Comparison of ENCODE assay signal across 2 cellular contexts in the genomic region with DNA sequence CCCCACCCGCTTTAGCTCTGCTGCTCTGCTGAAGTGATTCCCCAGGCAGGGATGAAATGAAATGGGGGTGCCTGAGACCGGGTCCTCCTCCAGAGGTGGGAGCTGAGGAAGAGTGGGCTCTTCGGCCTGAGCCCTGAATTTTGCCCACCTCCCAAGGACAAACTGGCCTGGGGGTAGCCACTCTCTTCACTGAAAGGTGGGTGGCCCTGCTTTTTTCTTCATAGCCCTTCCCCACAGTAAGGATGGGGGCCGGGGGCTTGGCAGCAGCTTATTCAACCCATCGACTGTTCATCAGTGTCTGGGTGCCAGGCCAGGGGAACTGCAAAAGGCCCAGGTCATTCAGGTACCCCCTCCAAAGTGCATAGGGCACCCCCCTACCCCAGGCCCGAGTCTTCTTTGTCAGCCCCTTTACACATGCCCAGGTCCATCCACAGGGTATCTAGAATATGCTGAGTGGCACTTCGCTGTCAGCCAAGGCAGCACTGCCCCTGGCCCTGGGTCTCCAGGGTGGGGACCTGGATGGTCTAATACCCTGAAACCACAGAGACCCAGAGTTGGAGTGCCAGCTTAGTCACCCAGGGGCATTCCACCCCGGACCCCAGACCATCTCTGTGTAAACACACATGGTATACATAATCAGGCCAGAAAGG.
TF ChIP-seq lines count a peak whose summit lies in the region.

No MANE protein-coding gene starts in this region.

TF ChIP-seq in GM23338, 12 proteins besides CTCF, POLR2A, EP300 and RAD21:
- TF ChIP-seq NANOG (IDR thresholded peaks at IDR 0.05; ENCODE audit: borderline replicate concordance) (no peak), ZNF114 (CRISPR knock-in tag; IDR thresholded peaks at IDR 0.05) (no peak), STAT1 (IDR thresholded peaks at IDR 0.05; ENCODE audit: unreplicated experiment) (no peak), REST (IDR thresholded peaks at IDR 0.05; ENCODE audit: unreplicated experiment) (no peak), EZH2phosphoT487 (IDR thresholded peaks at IDR 0.05; ENCODE audit: unreplicated experiment) (no peak), CREB1 (CRISPR knock-in tag; IDR thresholded peaks at IDR 0.05; ENCODE audit: low read depth) (no peak), ZNF331 (CRISPR knock-in tag; IDR thresholded peaks at IDR 0.05; ENCODE audit: low read depth) (no peak), POLR2AphosphoS5 (IDR thresholded peaks at IDR 0.05; ENCODE audit: low read depth) (no peak), EZH2 (IDR thresholded peaks at IDR 0.05; ENCODE audit: low read depth, unreplicated experiment) (no peak)
- TF ChIP-seq, protein P1, sequence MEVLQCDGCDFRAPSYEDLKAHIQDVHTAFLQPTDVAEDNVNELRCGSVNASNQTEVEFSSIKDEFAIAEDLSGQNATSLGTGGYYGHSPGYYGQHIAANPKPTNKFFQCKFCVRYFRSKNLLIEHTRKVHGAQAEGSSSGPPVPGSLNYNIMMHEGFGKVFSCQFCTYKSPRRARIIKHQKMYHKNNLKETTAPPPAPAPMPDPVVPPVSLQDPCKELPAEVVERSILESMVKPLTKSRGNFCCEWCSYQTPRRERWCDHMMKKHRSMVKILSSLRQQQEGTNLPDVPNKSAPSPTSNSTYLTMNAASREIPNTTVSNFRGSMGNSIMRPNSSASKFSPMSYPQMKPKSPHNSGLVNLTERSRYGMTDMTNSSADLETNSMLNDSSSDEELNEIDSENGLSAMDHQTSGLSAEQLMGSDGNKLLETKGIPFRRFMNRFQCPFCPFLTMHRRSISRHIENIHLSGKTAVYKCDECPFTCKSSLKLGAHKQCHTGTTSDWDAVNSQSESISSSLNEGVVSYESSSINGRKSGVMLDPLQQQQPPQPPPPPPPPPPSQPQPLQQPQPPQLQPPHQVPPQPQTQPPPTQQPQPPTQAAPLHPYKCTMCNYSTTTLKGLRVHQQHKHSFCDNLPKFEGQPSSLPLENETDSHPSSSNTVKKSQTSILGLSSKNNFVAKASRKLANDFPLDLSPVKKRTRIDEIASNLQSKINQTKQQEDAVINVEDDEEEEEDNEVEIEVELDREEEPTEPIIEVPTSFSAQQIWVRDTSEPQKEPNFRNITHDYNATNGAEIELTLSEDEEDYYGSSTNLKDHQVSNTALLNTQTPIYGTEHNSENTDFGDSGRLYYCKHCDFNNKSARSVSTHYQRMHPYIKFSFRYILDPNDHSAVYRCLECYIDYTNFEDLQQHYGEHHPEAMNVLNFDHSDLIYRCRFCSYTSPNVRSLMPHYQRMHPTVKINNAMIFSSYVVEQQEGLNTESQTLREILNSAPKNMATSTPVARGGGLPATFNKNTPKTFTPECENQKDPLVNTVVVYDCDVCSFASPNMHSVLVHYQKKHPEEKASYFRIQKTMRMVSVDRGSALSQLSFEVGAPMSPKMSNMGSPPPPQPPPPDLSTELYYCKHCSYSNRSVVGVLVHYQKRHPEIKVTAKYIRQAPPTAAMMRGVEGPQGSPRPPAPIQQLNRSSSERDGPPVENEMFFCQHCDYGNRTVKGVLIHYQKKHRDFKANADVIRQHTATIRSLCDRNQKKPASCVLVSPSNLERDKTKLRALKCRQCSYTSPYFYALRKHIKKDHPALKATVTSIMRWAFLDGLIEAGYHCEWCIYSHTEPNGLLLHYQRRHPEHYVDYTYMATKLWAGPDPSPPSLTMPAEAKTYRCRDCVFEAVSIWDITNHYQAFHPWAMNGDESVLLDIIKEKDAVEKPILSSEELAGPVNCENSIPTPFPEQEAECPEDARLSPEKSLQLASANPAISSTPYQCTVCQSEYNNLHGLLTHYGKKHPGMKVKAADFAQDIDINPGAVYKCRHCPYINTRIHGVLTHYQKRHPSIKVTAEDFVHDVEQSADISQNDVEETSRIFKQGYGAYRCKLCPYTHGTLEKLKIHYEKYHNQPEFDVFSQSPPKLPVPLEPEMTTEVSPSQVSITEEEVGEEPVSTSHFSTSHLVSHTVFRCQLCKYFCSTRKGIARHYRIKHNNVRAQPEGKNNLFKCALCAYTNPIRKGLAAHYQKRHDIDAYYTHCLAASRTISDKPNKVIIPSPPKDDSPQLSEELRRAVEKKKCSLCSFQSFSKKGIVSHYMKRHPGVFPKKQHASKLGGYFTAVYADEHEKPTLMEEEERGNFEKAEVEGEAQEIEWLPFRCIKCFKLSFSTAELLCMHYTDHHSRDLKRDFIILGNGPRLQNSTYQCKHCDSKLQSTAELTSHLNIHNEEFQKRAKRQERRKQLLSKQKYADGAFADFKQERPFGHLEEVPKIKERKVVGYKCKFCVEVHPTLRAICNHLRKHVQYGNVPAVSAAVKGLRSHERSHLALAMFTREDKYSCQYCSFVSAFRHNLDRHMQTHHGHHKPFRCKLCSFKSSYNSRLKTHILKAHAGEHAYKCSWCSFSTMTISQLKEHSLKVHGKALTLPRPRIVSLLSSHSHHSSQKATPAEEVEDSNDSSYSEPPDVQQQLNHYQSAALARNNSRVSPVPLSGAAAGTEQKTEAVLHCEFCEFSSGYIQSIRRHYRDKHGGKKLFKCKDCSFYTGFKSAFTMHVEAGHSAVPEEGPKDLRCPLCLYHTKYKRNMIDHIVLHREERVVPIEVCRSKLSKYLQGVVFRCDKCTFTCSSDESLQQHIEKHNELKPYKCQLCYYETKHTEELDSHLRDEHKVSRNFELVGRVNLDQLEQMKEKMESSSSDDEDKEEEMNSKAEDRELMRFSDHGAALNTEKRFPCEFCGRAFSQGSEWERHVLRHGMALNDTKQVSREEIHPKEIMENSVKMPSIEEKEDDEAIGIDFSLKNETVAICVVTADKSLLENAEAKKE (CRISPR knock-in tag; IDR thresholded peaks at IDR 0.05), result no peak

TF ChIP-seq in H1, 55 proteins besides CTCF, POLR2A, EP300 and RAD21:
- no peak for TF ChIP-seq CEBPB (IDR thresholded peaks at IDR 0.05; ENCODE audit: low read depth, low read length)
- TF ChIP-seq, protein P2, sequence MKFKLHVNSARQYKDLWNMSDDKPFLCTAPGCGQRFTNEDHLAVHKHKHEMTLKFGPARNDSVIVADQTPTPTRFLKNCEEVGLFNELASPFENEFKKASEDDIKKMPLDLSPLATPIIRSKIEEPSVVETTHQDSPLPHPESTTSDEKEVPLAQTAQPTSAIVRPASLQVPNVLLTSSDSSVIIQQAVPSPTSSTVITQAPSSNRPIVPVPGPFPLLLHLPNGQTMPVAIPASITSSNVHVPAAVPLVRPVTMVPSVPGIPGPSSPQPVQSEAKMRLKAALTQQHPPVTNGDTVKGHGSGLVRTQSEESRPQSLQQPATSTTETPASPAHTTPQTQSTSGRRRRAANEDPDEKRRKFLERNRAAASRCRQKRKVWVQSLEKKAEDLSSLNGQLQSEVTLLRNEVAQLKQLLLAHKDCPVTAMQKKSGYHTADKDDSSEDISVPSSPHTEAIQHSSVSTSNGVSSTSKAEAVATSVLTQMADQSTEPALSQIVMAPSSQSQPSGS (IDR thresholded peaks at IDR 0.05; ENCODE audit: low read length), result no peak
